15 cellular contexts compared by ENCODE assay signal in the genomic region with DNA sequence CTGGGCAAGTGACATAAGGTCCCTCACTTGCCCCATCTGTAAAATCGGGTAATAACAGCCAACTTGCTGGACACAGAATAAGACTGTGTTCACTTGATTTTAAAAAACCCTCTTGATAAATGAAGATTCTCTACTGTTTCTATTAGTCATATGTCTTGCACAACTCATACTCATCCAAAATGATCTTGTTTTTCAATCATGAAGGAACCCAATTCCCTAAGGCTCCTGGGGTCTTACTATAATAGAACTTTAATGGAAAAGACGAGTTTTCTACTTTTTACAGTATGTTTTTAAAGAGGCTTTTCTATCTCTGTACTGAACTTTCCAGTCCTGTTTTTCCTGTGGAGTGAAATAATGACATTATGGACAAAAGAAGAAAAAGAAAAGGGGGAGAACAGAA.
DNase-seq lines count a peak whose midpoint lies in the region; ATAC-seq and TF ChIP-seq lines count a peak whose summit lies in the region.
"Had no signal": no experiment of that assay in that cellular context is flagged by ENCODE, and none has a peak within 500 bp of the region (broad histone marks: within the 10 kb centered on the region; RNA-seq: fewer than 3 reads in every experiment).

No MANE protein-coding gene starts in this region.

- no peak for ATAC-seq in stimulated activated naive CD8-positive, alpha-beta T cell treated with anti-CD3 and anti-CD28 coated beads, Interleukin-15, Interleukin-2, amounts not matched to agents 100 U/mL and 50 U/mL, for 24 hours
- ATAC-seq: GM12878, lower lobe of right lung had no signal

- H3K4me3 Mint-ChIP-seq in stimulated activated naive CD8-positive, alpha-beta T cell treated with anti-CD3 and anti-CD28 coated beads, Interleukin-15, Interleukin-2, amounts not matched to agents 100 ng/mL and 50 ng/mL, for 24 hours, result no peak overlapping the region
- no peak overlapping the region for H3K4me3 Mint-ChIP-seq in osteocyte (ENCODE audit: unreplicated experiment)

- H3K27ac ChIP-seq in ascending aorta, result peak overlapping the region; percentile 75 to 77
- no peak overlapping the region for H3K27ac ChIP-seq in thyroid gland
- H3K27ac ChIP-seq: lower lobe of right lung had no signal

- no peak for DNase-seq in stimulated activated naive CD8-positive, alpha-beta T cell treated with anti-CD3 and anti-CD28 coated beads, Interleukin-15, Interleukin-2, amounts not matched to agents 100 U/mL and 50 U/mL, for 24 hours
- DNase-seq in ascending aorta (ENCODE audit: low spot score in 2 of 2), result no peak
- DNase-seq in osteocyte (ENCODE audit: extremely low spot score, unreplicated experiment), result no peak
- no peak for DNase-seq in MG63
- no peak for DNase-seq in thyroid gland
- no peak for DNase-seq in HuH-7 (ENCODE audit: low spot score)
- no peak for DNase-seq in hippocampal formation (lab: John Stamatoyannopoulos, UW)
- DNase-seq: activated CD4-positive, alpha-beta T cell treated with anti-CD3 and anti-CD28 coated beads, Interleukin-2, amount 50 U/mL, for 4 hours; activated gamma-delta T cell treated with Interleukin-2 at 50 U/mL for 16 hours; KBM-7; lower lobe of right lung; NCI-H1694; NCI-H748 treated with DMSO at 0.1 percent for 48 hours had no signal

- H3K4me3 ChIP-seq in ascending aorta (no peak overlapping the region), MG63 (no peak overlapping the region), thyroid gland (replicated peaks in 1 of 3) (no peak overlapping the region)
- H3K4me3 ChIP-seq: GM12878, lower lobe of right lung had no signal

- H3K9me3 ChIP-seq in ascending aorta (no peaks in the 10 kb centered on the region), MG63 (no peaks in the 10 kb centered on the region), thyroid gland (no peaks in the 10 kb centered on the region)
- H3K9me3 ChIP-seq: lower lobe of right lung had no signal

- H3K27me3 ChIP-seq in ascending aorta (no peaks in the 10 kb centered on the region), MG63 (no peaks in the 10 kb centered on the region), thyroid gland (no peaks in the 10 kb centered on the region)

- peak overlapping the region; percentile 11 for H3K27ac Mint-ChIP-seq in stimulated activated naive CD8-positive, alpha-beta T cell treated with anti-CD3 and anti-CD28 coated beads, Interleukin-15, Interleukin-2, amounts not matched to agents 100 ng/mL and 50 ng/mL, for 24 hours
- peak overlapping the region; percentile 80 for H3K27ac Mint-ChIP-seq in osteocyte (ENCODE audit: unreplicated experiment)

- no peak for TF ChIP-seq POLR2A in thyroid gland (IDR thresholded peaks at IDR 0.05)

- H3K4me1 ChIP-seq in ascending aorta, result peaks cover 7 to 58% of the 10 kb centered on the region in 2 donors
- H3K4me1 ChIP-seq in thyroid gland, result no peaks in the 10 kb centered on the region

- H3K27me3 Mint-ChIP-seq in stimulated activated naive CD8-positive, alpha-beta T cell treated with anti-CD3 and anti-CD28 coated beads, Interleukin-15, Interleukin-2, amounts not matched to agents 100 ng/mL and 50 ng/mL, for 24 hours, result no peaks in the 10 kb centered on the region
- H3K27me3 Mint-ChIP-seq in osteocyte (ENCODE audit: unreplicated experiment), result no peaks in the 10 kb centered on the region

- H3K36me3 ChIP-seq in ascending aorta (peaks cover 0 to 4% of the 10 kb centered on the region in 2 donors), MG63 (peaks cover 10% of the 10 kb centered on the region), thyroid gland (no peaks in the 10 kb centered on the region)
- H3K36me3 ChIP-seq: lower lobe of right lung had no signal

- intact Hi-C loops in ascending aorta (cut with DNase I), result loop anchor here (1.0 kb wide), 2 partner anchors 11 to 31 kb away; no protein-coding TSS in a partner anchor
- intact Hi-C loops in thyroid gland (cut with DNase I), result no loop called here

- WGBS in thyroid gland, 2 donors, result 79 to 81% methylated on average over 2 of the region's 2 CpGs

- H3K4me1 Mint-ChIP-seq in stimulated activated naive CD8-positive, alpha-beta T cell treated with anti-CD3 and anti-CD28 coated beads, Interleukin-15, Interleukin-2, amounts not matched to agents 100 ng/mL and 50 ng/mL, for 24 hours (ENCODE audit: low read depth), result peaks cover 82% of the 10 kb centered on the region
- peaks cover 26% of the 10 kb centered on the region for H3K4me1 Mint-ChIP-seq in osteocyte (ENCODE audit: unreplicated experiment)

- no peaks in the 10 kb centered on the region for H3K9me3 Mint-ChIP-seq in stimulated activated naive CD8-positive, alpha-beta T cell treated with anti-CD3 and anti-CD28 coated beads, Interleukin-15, Interleukin-2, amounts not matched to agents 100 ng/mL and 50 ng/mL, for 24 hours
- no peaks in the 10 kb centered on the region for H3K9me3 Mint-ChIP-seq in osteocyte (ENCODE audit: unreplicated experiment)

- TF ChIP-seq CTCF in ascending aorta (IDR thresholded peaks at IDR 0.05), result no peak
- TF ChIP-seq CTCF in osteocyte (IDR thresholded peaks at IDR 0.05), result no peak
- TF ChIP-seq CTCF in thyroid gland (IDR thresholded peaks at IDR 0.05), result no peak

- peaks cover 87% of the 10 kb centered on the region for H3K36me3 Mint-ChIP-seq in stimulated activated naive CD8-positive, alpha-beta T cell treated with anti-CD3 and anti-CD28 coated beads, Interleukin-15, Interleukin-2, amounts not matched to agents 100 ng/mL and 50 ng/mL, for 24 hours (ENCODE audit: low read depth)
- H3K36me3 Mint-ChIP-seq in osteocyte (ENCODE audit: unreplicated experiment), result peaks cover 25% of the 10 kb centered on the region

Comparison
In these comparisons a context has a peak if more than half of its experiments do, and no peak if none do; other contexts are left out.
1. H3K27ac ChIP-seq: peak in ascending aorta (2 of 2); none in thyroid gland (0 of 3).